ENCODE assay signal across 1 cellular context in the genomic region with DNA sequence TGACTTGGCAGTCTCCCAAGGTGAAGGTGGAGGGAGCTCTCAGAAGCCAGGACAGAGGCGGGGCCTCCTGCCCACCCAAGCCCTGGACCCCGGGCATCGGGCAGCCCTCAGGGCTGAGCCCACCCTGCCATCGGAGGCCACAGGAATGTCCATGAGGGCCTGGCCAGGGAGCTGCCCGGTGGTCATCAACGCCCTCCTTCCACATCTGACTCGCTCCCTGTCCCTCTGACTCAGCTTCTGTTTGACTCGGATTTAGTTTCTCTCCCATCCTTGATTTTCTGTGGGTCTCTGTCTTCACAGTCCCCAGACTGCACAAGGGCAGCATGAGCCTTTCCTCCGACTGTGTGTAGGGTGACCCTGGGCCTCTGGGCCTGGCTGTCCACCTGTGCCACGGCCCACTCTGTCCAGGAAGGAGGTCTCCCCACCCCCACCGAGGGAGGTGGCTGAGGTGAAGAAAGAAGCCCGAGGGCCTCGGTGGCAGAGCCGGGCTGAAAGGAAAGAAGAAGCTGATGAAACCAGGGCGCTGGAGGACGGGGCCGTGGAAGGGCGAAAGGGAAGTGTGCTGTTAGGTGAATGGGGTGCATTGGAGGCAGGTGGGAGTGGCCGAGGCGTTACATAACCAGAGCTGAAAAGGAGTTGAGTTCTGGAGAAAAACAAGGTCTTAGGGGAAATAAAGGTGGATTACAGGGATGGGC.
TF ChIP-seq lines count a peak whose summit lies in the region.

No MANE protein-coding gene starts in this region.

TF ChIP-seq in H1, 55 proteins besides CTCF, POLR2A, EP300 and RAD21:
- TF ChIP-seq, protein P1, sequence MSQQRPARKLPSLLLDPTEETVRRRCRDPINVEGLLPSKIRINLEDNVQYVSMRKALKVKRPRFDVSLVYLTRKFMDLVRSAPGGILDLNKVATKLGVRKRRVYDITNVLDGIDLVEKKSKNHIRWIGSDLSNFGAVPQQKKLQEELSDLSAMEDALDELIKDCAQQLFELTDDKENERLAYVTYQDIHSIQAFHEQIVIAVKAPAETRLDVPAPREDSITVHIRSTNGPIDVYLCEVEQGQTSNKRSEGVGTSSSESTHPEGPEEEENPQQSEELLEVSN (IDR thresholded peaks at IDR 0.05) = no peak
- TF ChIP-seq EZH2 (IDR thresholded peaks at IDR 0.05; ENCODE audit: low read depth, low read length, severe bottlenecking) (no peak), TBP (IDR thresholded peaks at IDR 0.05; ENCODE audit: low read depth, low read length) (no peak), SIRT6 (IDR thresholded peaks at IDR 0.05; ENCODE audit: low read length) (no peak)
